In genomic region chr2:135945521-135945920, GRCh38 we compare ENCODE assay signal across 21 cellular contexts. TPM values are rescaled to one million over a fixed set of nuclear protein-coding genes. Genes with fewer than 3 reads are reported as not detected.
DNase-seq lines count a peak whose midpoint lies in the region; ATAC-seq and TF ChIP-seq lines count a peak whose summit lies in the region.
"Had no signal": no experiment of that assay in that cellular context is flagged by ENCODE, and none has a peak within 500 bp of the region (broad histone marks: within the 10 kb centered on the region; RNA-seq: fewer than 3 reads in every experiment).

No MANE protein-coding gene starts in this region.

- H3K36me3 Mint-ChIP-seq in MCF 10A (ENCODE audit: insufficient read depth, unreplicated experiment), result peaks cover 37% of the 10 kb centered on the region
- H3K36me3 Mint-ChIP-seq in activated T-helper 17 cell treated with anti-CD3 and anti-CD28 coated beads, Interleukin-2, amount 50 U/mL, for 72 hours (ENCODE audit: low read depth), result peaks cover 78% of the 10 kb centered on the region

- DNase-seq in MCF 10A (ENCODE audit: unreplicated experiment), result no peak
- no peak for DNase-seq in breast epithelium (ENCODE audit: low spot score in 2 of 2)
- peak; percentile 40 for DNase-seq in fibroblast of mammary gland (ENCODE audit: low read depth)
- no peak for DNase-seq in Peyer's patch
- no peak for DNase-seq in NCI-H524 (lab: John Stamatoyannopoulos, UW)
- DNase-seq: DMS79, H9, NCI-H1092 treated with DMSO at 0.1 percent for 48 hours, NCI-H146, NCI-H2081, NCI-H2171 treated with DMSO at 0.1 percent for 48 hours, NCI-H748 treated with DMSO at 0.1 percent for 48 hours, OCI-M1, SIG-M5 had no signal

- CTCF ChIA-PET in MCF 10A (lab: Yijun Ruan, JAX), result interaction anchor here (1.4 kb wide), 1 partner anchor 16 kb away, joined by 4 read pairs; no protein-coding TSS in a partner anchor

- intact Hi-C loops in MCF 10A (cut with micrococcal nuclease) (no loop called here), breast epithelium (cut with DNase I; ENCODE audit: low total_unique reads) (no loop called here)

- H3K27ac ChIP-seq in breast epithelium (peak overlapping the region in 1 of 2 donors; percentile 30), urinary bladder (ENCODE audit: low read depth) (peak overlapping the region; percentile 23), Peyer's patch (no peak overlapping the region)
- H3K27ac ChIP-seq: 22Rv1, BLaER1, RWPE1 had no signal

- TF ChIP-seq CTCF in MCF 10A (IDR thresholded peaks at IDR 0.05; ENCODE audit: unreplicated experiment), result no peak
- no peak for TF ChIP-seq CTCF in breast epithelium (IDR thresholded peaks at IDR 0.05)
- no peak for TF ChIP-seq CTCF in fibroblast of mammary gland (conservative IDR thresholded peaks at IDR 0.05; ENCODE audit: control insufficient read depth, insufficient read depth, low read depth, low read length)
- TF ChIP-seq CTCF in Peyer's patch (IDR thresholded peaks at IDR 0.05), result no peak

- 79% methylated on average over 3 of the region's 3 CpGs for WGBS in urinary bladder

- H3K9me3 Mint-ChIP-seq in MCF 10A (ENCODE audit: unreplicated experiment), result peaks cover 2% of the 10 kb centered on the region
- peaks cover under 1% of the 10 kb centered on the region for H3K9me3 Mint-ChIP-seq in activated T-helper 17 cell treated with anti-CD3 and anti-CD28 coated beads, Interleukin-2, amount 50 U/mL, for 72 hours

- no peak overlapping the region for H3K4me3 Mint-ChIP-seq in MCF 10A (ENCODE audit: unreplicated experiment)
- no peak overlapping the region for H3K4me3 Mint-ChIP-seq in activated T-helper 17 cell treated with anti-CD3 and anti-CD28 coated beads, Interleukin-2, amount 50 U/mL, for 72 hours
- H3K4me3 Mint-ChIP-seq: H9 had no signal

- TF ChIP-seq POLR2A in breast epithelium (IDR thresholded peaks at IDR 0.05) (no peak), Peyer's patch (IDR thresholded peaks at IDR 0.05) (no peak)

- ATAC-seq in activated T-helper 17 cell treated with anti-CD3 and anti-CD28 coated beads, Interleukin-2, amount 50 U/mL, for 72 hours (replicated peaks), result no peak
- ATAC-seq in HG02870 (IDR thresholded peaks at IDR 0.05; ENCODE audit: unreplicated experiment), result no peak
- ATAC-seq: SK-N-SH treated with all-trans-retinoic acid at 6 μM for 48 hours had no signal

- POLR2A ChIA-PET in MCF 10A (lab: Yijun Ruan, JAX), result interaction anchor here (0.5 to 1.1 kb wide), 4 partner anchors 26 to 441 kb away, joined by 3 read pairs; partner anchors contain the start of gene DARS1

- H3K9me3 ChIP-seq in breast epithelium (no peaks in the 10 kb centered on the region), Peyer's patch (no peaks in the 10 kb centered on the region)

- peak overlapping the region; percentile 97 for H3K27ac Mint-ChIP-seq in MCF 10A (ENCODE audit: low read depth, unreplicated experiment)
- H3K27ac Mint-ChIP-seq in activated T-helper 17 cell treated with anti-CD3 and anti-CD28 coated beads, Interleukin-2, amount 50 U/mL, for 72 hours, result peak overlapping the region; percentile 36

- H3K27me3 ChIP-seq in breast epithelium, result no peaks in the 10 kb centered on the region
- H3K27me3 ChIP-seq in Peyer's patch, result no peaks in the 10 kb centered on the region
- H3K27me3 ChIP-seq: BLaER1 had no signal

- H3K4me1 ChIP-seq in breast epithelium, result no peaks in the 10 kb centered on the region
- no peaks in the 10 kb centered on the region for H3K4me1 ChIP-seq in urinary bladder (ENCODE audit: insufficient read depth)
- H3K4me1 ChIP-seq in Peyer's patch, result peaks cover 0 to 13% (median 0%) of the 10 kb centered on the region in 4 donors
- H3K4me1 ChIP-seq: BLaER1 had no signal

- no TSS peak for BruUV-seq in MCF 10A (replicated peaks; lab: Mats Ljungman, UMichigan)

- H3K27me3 Mint-ChIP-seq in MCF 10A (ENCODE audit: insufficient read depth, unreplicated experiment), result no peaks in the 10 kb centered on the region
- H3K27me3 Mint-ChIP-seq in activated T-helper 17 cell treated with anti-CD3 and anti-CD28 coated beads, Interleukin-2, amount 50 U/mL, for 72 hours, result no peaks in the 10 kb centered on the region

- H3K4me3 ChIP-seq in breast epithelium (no peak overlapping the region), fibroblast of mammary gland (ENCODE audit: control insufficient read depth, low read depth, low read length) (no peak overlapping the region), urinary bladder (ENCODE audit: low read depth, low read length) (no peak overlapping the region), Peyer's patch (no peak overlapping the region)
- H3K4me3 ChIP-seq: BLaER1 had no signal

- H3K4me1 Mint-ChIP-seq in MCF 10A (ENCODE audit: insufficient read depth, unreplicated experiment), result peaks cover 26% of the 10 kb centered on the region
- peaks cover 33% of the 10 kb centered on the region for H3K4me1 Mint-ChIP-seq in activated T-helper 17 cell treated with anti-CD3 and anti-CD28 coated beads, Interleukin-2, amount 50 U/mL, for 72 hours

- H3K36me3 ChIP-seq in breast epithelium (no peaks in the 10 kb centered on the region), urinary bladder (ENCODE audit: insufficient read depth) (no peaks in the 10 kb centered on the region), Peyer's patch (peaks cover 0 to 14% (median 0%) of the 10 kb centered on the region in 3 donors)

RNA-seq across cellular contexts. Expression of gene DARS1, which starts 39.9 kb away (rescaled TPM):
- total RNA-seq in MCF 10A (2022) (52.8 and 66.5 TPM in 2 replicates), breast epithelium (100 to 1,000 TPM in 1 of 3 donors, 10 to 100 TPM in 2; 76.4 to 117 (median 86.7) TPM), urinary bladder (106 TPM), Peyer's patch (10 to 100 TPM; 27.5 to 75.9 (median 30.6) TPM)
- total RNA-seq in activated T-helper 17 cell treated with anti-CD3 and anti-CD28 coated beads, Interleukin-2, amount 50 U/mL, for 72 hours, result 100 to 1,000 TPM; 170 to 262 TPM
- 70.8 TPM for polyA plus RNA-seq in urinary bladder
